In the genomic region with DNA sequence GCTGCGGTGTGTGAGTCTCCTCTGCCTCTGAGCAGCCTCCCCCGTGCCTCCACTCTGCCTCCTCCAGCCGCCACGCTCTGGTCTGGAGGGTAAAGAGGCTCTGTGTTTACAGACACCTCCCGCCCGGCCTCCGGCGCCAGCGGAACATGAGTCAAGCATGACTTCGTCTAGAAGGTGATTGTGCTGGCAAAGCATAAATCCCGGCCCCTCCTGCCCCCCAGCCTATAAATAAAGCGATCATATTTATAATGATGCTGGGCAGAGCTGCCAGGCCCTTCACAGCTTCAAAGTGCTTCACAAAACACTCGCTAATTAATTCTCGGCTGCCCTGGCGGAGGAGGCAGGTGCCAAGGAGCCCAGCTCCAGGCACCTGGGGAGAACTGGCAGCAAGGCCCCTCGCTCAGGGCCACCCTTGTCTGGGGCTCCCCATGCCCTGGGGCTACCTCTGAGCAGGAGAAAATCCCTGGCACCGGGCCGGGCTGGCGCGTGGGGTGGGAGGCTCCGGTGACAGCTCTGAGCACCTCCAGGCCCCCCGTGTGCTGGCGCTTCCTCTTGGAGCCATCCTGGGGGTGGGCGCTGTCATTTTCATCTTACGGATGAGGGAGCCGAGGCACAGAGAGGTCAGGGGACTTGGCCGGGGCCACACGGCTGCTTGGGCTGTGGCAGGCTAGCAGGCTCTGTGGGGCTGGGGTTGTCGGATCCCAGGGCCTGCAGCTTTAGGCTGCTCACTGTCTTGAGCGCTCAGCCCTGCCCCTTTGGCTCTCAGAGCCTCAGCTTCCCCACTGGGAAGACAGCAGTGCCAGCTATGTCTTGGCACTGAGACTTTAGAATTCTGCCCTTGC, we compare ENCODE assay signal across 8 cellular contexts.
A peak's percentile ranks its signal among the peaks of the same experiment; 100 is the strongest.
DNase-seq lines count a peak whose midpoint lies in the region; ATAC-seq, FAIRE-seq and TF ChIP-seq lines count a peak whose summit lies in the region.

No MANE protein-coding gene starts in this region.

- FAIRE-seq in pancreas (lab: Jason Lieb, UNC): no peak

- DNase-seq in DMS79 (lab: John Stamatoyannopoulos, UW) (peak; percentile 97), NCI-H460 (ENCODE audit: extremely low read depth, low read depth) (peak; percentile 52), epidermal melanocyte (ENCODE audit: insufficient read length, low spot score) (peak; percentile 75), pancreas (no peak), 8988T (no peak), superior temporal gyrus (ENCODE audit: extremely low spot score) (no peak)
- no peak for DNase-seq in activated CD8-positive, alpha-beta memory T cell treated with anti-CD3 and anti-CD28 coated beads, Interleukin-2, amount 50 U/mL, for 48 hours
- DNase-seq in stimulated activated CD8-positive, alpha-beta memory T cell treated with anti-CD3 and anti-CD28 coated beads, Interleukin-4, amount 100 ng/mL, for 48 hours: no peak

- no peaks in the 10 kb centered on the region for H3K27me3 ChIP-seq in pancreas

- no peaks in the 10 kb centered on the region for H3K9me3 ChIP-seq in pancreas

- TF ChIP-seq CTCF in pancreas (IDR thresholded peaks at IDR 0.05): no peak

- peak in 3 of 4 donors; percentile 7 to 68 (median 55) for ATAC-seq in pancreas

- no peak overlapping the region for H3K27ac ChIP-seq in pancreas

- no peaks in the 10 kb centered on the region for H3K36me3 ChIP-seq in pancreas

- no peak overlapping the region for H3K4me3 ChIP-seq in pancreas

- intact Hi-C loops in pancreas (cut with DNase I): no loop called here

- H3K4me1 ChIP-seq in pancreas: no peaks in the 10 kb centered on the region

- WGBS in pancreas, 2 donors: 84 to 88% methylated on average over 30 of the region's 30 CpGs

Comparison
In these comparisons a context has a peak if more than half of its experiments do, and no peak if none do; other contexts are left out.
1. DNase-seq: peak in DMS79 (single experiment), NCI-H460 (single experiment) and epidermal melanocyte (single experiment); none in pancreas (0 of 6), 8988T (single experiment), activated CD8-positive, alpha-beta memory T cell treated with anti-CD3 and anti-CD28 coated beads, Interleukin-2, amount 50 U/mL, for 48 hours (single experiment), stimulated activated CD8-positive, alpha-beta memory T cell treated with anti-CD3 and anti-CD28 coated beads, Interleukin-4, amount 100 ng/mL, for 48 hours (single experiment) and superior temporal gyrus (single experiment).